ENCODE assay signal across 30 cellular contexts in the genomic region with DNA sequence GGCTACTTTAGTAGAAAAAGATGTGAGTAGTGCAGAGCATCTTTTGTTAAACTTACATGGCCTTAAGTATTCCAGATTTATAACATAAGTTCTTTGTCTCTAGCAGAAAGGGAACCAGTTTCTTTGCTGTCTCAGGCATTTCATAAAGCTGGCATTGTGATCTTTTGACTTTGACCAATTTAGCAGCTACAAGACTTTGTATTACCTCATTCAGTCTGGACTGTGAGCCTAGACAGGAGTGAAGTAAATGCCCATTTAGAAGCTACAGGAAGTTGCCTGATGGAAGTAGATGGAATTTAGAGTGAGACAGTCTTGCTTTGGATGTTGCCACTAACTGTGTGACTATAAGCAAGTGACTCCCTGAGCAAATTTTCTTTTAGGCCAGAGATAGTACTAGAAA. TPM values are rescaled to one million over a fixed set of nuclear protein-coding genes. Genes with fewer than 3 reads are reported as not detected.
"Had no signal": no experiment of that assay in that cellular context is flagged by ENCODE, and none has a peak within 500 bp of the region (broad histone marks: within the 10 kb centered on the region; RNA-seq: fewer than 3 reads in every experiment).

No MANE protein-coding gene starts in this region.

- DNase-seq: natural killer cell; occipital lobe; ovary; posterior cingulate gyrus; psoas muscle; right cardiac atrium; spleen; stimulated activated CD4-positive, alpha-beta T cell treated with anti-CD3 and anti-CD28 coated beads, Interleukin-12 subunit alpha, Interleukin-12 subunit beta, amount 100 ng/mL, for 4 hours; stimulated activated CD4-positive, alpha-beta T cell treated with anti-CD3 and anti-CD28 coated beads, Interleukin-1b, Interleukin-23, amount 100 ng/mL, for 48 hours; stimulated activated CD4-positive, alpha-beta T cell treated with anti-CD3 and anti-CD28 coated beads, Interleukin-4, amount 100 ng/mL, for 1 hour; stimulated activated CD4-positive, alpha-beta T cell treated with anti-CD3 and anti-CD28 coated beads, Interleukin-4, amount 100 ng/mL, for 4 hours; stimulated activated CD8-positive, alpha-beta memory T cell treated with anti-CD3 and anti-CD28 coated beads, Interleukin-4, amount 100 ng/mL, for 48 hours; stimulated activated naive CD4-positive, alpha-beta T cell treated with Interleukin-2 at 50 U/mL for 16 hours; stomach; thyroid gland; trophoblast cell; upper lobe of left lung had no signal

- ATAC-seq: natural killer cell; psoas muscle; right cardiac atrium; sciatic nerve; stimulated activated memory B cell treated with anti-CD40 and anti-IgM and Interleukin-4, amounts not matched to agents 10 μg/mL and 1 μg/mL and 100 μg/mL, for 72 hours had no signal

- H3K4me1 ChIP-seq: neural progenitor cell, parathyroid adenoma, psoas muscle, spleen, stomach, thyroid gland, tibial nerve, upper lobe of left lung, vagina had no signal

- H3K4me3 ChIP-seq: neural progenitor cell, ovary, psoas muscle, skin epidermis, smooth muscle cell, spleen, stomach, thoracic aorta, thyroid gland, tibial nerve, upper lobe of left lung, vagina had no signal

- H3K36me3 ChIP-seq: neural progenitor cell, ovary, spleen, stomach, thoracic aorta, thyroid gland, tibial nerve, upper lobe of left lung, vagina had no signal

- H3K27ac ChIP-seq: neural progenitor cell, ovary, parathyroid adenoma, psoas muscle, skin epidermis, spleen, stomach, thoracic aorta, thyroid gland, tibial nerve, upper lobe of left lung, vagina had no signal

- H3K27me3 ChIP-seq: neural progenitor cell, ovary, spleen, stomach, thyroid gland, tibial nerve, upper lobe of left lung, vagina had no signal

- H3K9ac ChIP-seq: neural progenitor cell, parathyroid adenoma had no signal

- H3K9me3 ChIP-seq: ovary, psoas muscle, spleen, stomach, thoracic aorta, thyroid gland, tibial nerve, upper lobe of left lung, vagina had no signal

RNA-seq across cellular contexts. Expression of a gene that starts 25.7 kb away (rescaled TPM):
- total RNA-seq: natural killer cell, osteoblast, progenitor cell of endocrine pancreas, smooth muscle cell, spleen, stomach, thoracic aorta, thyroid gland, upper lobe of left lung, ureter, vagina had no signal
- polyA plus RNA-seq: neural cell, ovary, smooth muscle cell, spleen, stomach had no signal
